In the genomic region with DNA sequence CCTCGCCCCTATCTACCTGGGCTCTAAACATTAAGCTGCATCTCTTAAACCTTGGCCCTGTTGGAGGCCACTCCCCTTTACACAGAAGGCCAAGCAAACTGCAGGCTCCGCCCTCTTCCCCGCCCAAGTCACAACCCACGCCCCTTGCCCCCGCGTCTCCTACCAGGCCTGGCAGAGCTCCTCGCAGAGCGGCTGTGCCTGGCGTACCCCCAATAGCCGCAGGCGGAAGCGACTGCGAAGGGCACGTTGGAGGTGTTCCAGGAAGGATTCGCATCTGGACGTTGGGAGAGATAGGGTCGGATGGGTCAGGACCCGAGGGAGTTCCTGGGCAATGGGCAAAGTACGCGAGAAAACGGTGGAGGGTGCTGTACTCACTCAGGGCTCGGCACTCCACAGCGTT, we compare ENCODE assay signal across 9 cellular contexts. TPM values are rescaled to one million over a fixed set of nuclear protein-coding genes. Genes with fewer than 3 reads are reported as not detected.
A peak's percentile ranks its signal among the peaks of the same experiment; 100 is the strongest.
DNase-seq lines count a peak whose midpoint lies in the region; ATAC-seq and TF ChIP-seq lines count a peak whose summit lies in the region.
"Had no signal": no experiment of that assay in that cellular context is flagged by ENCODE, and none has a peak within 500 bp of the region (broad histone marks: within the 10 kb centered on the region; RNA-seq: fewer than 3 reads in every experiment).

No MANE protein-coding gene starts in this region.

- no peaks in the 10 kb centered on the region for H3K9me3 Mint-ChIP-seq in type B pancreatic cell

- TF ChIP-seq POLR2A in Peyer's patch (IDR thresholded peaks at IDR 0.05): no peak

- no peak overlapping the region for H3K9ac ChIP-seq in HUES64 (ENCODE audit: low read depth, low read length)

- ATAC-seq in HG03469 (IDR thresholded peaks at IDR 0.05; ENCODE audit: unreplicated experiment): no peak
- no peak for ATAC-seq in HG02970 (IDR thresholded peaks at IDR 0.05; ENCODE audit: low FRiP score, unreplicated experiment)
- ATAC-seq in HG03521 (IDR thresholded peaks at IDR 0.05; ENCODE audit: unreplicated experiment): no peak

- DNase-seq in COLO668 (lab: John Stamatoyannopoulos, UW; ENCODE audit: unreplicated experiment): peak; percentile 74
- peak in 2 of 3 donors; percentile 76 to 81 for DNase-seq in Peyer's patch
- DNase-seq in germinal center (ENCODE audit: low spot score): peak; percentile 75
- DNase-seq in type B pancreatic cell (ENCODE audit: extremely low spot score, unreplicated experiment): no peak
- DNase-seq: T1000 had no signal

- H3K4me1 ChIP-seq in HUES64 (ENCODE audit: insufficient read depth, low read length): no peaks in the 10 kb centered on the region
- peaks cover 0 to 23% (median 2%) of the 10 kb centered on the region in 4 donors for H3K4me1 ChIP-seq in Peyer's patch

- peaks cover 84% of the 10 kb centered on the region for H3K27me3 Mint-ChIP-seq in type B pancreatic cell

- H3K27me3 ChIP-seq in HUES64 (ENCODE audit: insufficient read depth, low read length) (peaks cover 26% of the 10 kb centered on the region; the same call in 1 of the 2 replicates), Peyer's patch (peaks cover 0 to 25% of the 10 kb centered on the region in 2 donors)

- no peak overlapping the region for H3K27ac Mint-ChIP-seq in type B pancreatic cell

- TF ChIP-seq CTCF in Peyer's patch (IDR thresholded peaks at IDR 0.05) (peak in 1 of 6 experiments; percentile 3), type B pancreatic cell (conservative IDR thresholded peaks at IDR 0.05) (no peak)

- H3K4me3 ChIP-seq in HUES64 (ENCODE audit: low read length) (peak overlapping the region; percentile 42), Peyer's patch (peak overlapping the region in 2 of 4 donors; percentile 17 to 32)

- H3K36me3 ChIP-seq in HUES64 (ENCODE audit: insufficient read depth, low read length): no peaks in the 10 kb centered on the region
- H3K36me3 ChIP-seq in Peyer's patch: no peaks in the 10 kb centered on the region

- no peak overlapping the region for H3K4me3 Mint-ChIP-seq in type B pancreatic cell

- peaks cover 8% of the 10 kb centered on the region for H3K4me1 Mint-ChIP-seq in type B pancreatic cell (ENCODE audit: unreplicated experiment)

- H3K27ac ChIP-seq in HUES64 (ENCODE audit: low read depth, low read length): no peak overlapping the region
- H3K27ac ChIP-seq in Peyer's patch: no peak overlapping the region

- peaks cover 3% of the 10 kb centered on the region for H3K36me3 Mint-ChIP-seq in type B pancreatic cell

- no peaks in the 10 kb centered on the region for H3K9me3 ChIP-seq in HUES64 (ENCODE audit: insufficient read depth, low read depth, low read length)
- H3K9me3 ChIP-seq in Peyer's patch: peaks cover 0 to 3% (median 0%) of the 10 kb centered on the region in 4 donors

- WGBS in HUES64: 17% methylated on average over 23 of the region's 23 CpGs

RNA-seq across cellular contexts. Expression of gene RTBDN, which starts 5.9 kb away (rescaled TPM):
- polyA plus RNA-seq in HUES64 (2013, experiment 1 of 2): 0.45 TPM
- polyA plus RNA-seq in HUES64 (2013, experiment 2 of 2): 0.89 TPM
- not detected for total RNA-seq in Peyer's patch
- not detected in 2 replicates for total RNA-seq in type B pancreatic cell (ENCODE audit: low replicate concordance)

RNA-seq across cellular contexts. Expression of gene MAST1, which starts 9.8 kb away (rescaled TPM):
- 7.8 TPM for polyA plus RNA-seq in HUES64 (2013, experiment 1 of 2)
- polyA plus RNA-seq in HUES64 (2013, experiment 2 of 2): 10.1 TPM
- total RNA-seq in Peyer's patch (under 1 TPM in 1 of 4 donors, not detected in 3; 0.27 TPM), type B pancreatic cell (ENCODE audit: low replicate concordance) (1.9 and 3.5 TPM in 2 replicates)

RNA-seq across cellular contexts. Expression of gene RNASEH2A, which starts 22.1 kb away (rescaled TPM):
- 59.2 TPM for polyA plus RNA-seq in HUES64 (2013, experiment 1 of 2)
- 65.6 TPM for polyA plus RNA-seq in HUES64 (2013, experiment 2 of 2)
- total RNA-seq in Peyer's patch: 10 to 100 TPM in 2 of 4 donors, 1 to 10 TPM in 2; 5.9 to 24.8 (median 9.4) TPM
- 13.7 and 37.2 TPM in 2 replicates for total RNA-seq in type B pancreatic cell (ENCODE audit: low replicate concordance)

RNA-seq across cellular contexts. Expression of gene THSD8, which starts 26.6 kb away (rescaled TPM):
- 8.9 TPM for polyA plus RNA-seq in HUES64 (2013, experiment 1 of 2)
- polyA plus RNA-seq in HUES64 (2013, experiment 2 of 2): 15.8 TPM
- total RNA-seq in Peyer's patch: not detected
- 10.1 and 19.4 TPM in 2 replicates for total RNA-seq in type B pancreatic cell (ENCODE audit: low replicate concordance)

RNA-seq across cellular contexts. Expression of gene PRDX2, which starts 26.9 kb away (rescaled TPM):
- 317 TPM for polyA plus RNA-seq in HUES64 (2013, experiment 1 of 2)
- 333 TPM for polyA plus RNA-seq in HUES64 (2013, experiment 2 of 2)
- 100 to 1,000 TPM; 150 to 461 (median 375) TPM for total RNA-seq in Peyer's patch
- 416 and 497 TPM in 2 replicates for total RNA-seq in type B pancreatic cell (ENCODE audit: low replicate concordance)
